In genomic region chr6:152122434-152122833, GRCh38 we compare ENCODE assay signal across 11 cellular contexts.
DNase-seq lines count a peak whose midpoint lies in the region; ATAC-seq and TF ChIP-seq lines count a peak whose summit lies in the region.
"Had no signal": no experiment of that assay in that cellular context is flagged by ENCODE, and none has a peak within 500 bp of the region (broad histone marks: within the 10 kb centered on the region; RNA-seq: fewer than 3 reads in every experiment).

No MANE protein-coding gene starts in this region.

- H3K9ac ChIP-seq in neuronal stem cell (ENCODE audit: low read depth, low read length, poor library complexity) (no peak overlapping the region), subcutaneous abdominal adipose tissue (ENCODE audit: low read length in 5 of 5) (no peak overlapping the region)

- H4K8ac ChIP-seq in neuronal stem cell (ENCODE audit: low read depth, low read length) = no peak overlapping the region

- H3K18ac ChIP-seq in neuronal stem cell (ENCODE audit: low read length) = peak overlapping the region; percentile 1

- H3K4me2 ChIP-seq in neuronal stem cell (ENCODE audit: insufficient read depth, low read length, poor library complexity, severe bottlenecking) = no peak overlapping the region

- H2BK12ac ChIP-seq in neuronal stem cell (ENCODE audit: low read length) = no peak overlapping the region

- H3K4me3 ChIP-seq in neuronal stem cell (ENCODE audit: low read length in 2 of 2) = peak overlapping the region in 1 of 2 donors; percentile 37
- H3K4me3 ChIP-seq in subcutaneous abdominal adipose tissue (ENCODE audit: low read depth in 1 of 5, low read length in 5 of 5) = peak overlapping the region in 1 of 5 donors; percentile 9
- H3K4me3 ChIP-seq in right lobe of liver = no peak overlapping the region

- H3K79me1 ChIP-seq in neuronal stem cell (ENCODE audit: low read depth, low read length) = no peaks in the 10 kb centered on the region

- no peak overlapping the region for H3K4ac ChIP-seq in neuronal stem cell (ENCODE audit: low read length)

- no peak overlapping the region for H3K14ac ChIP-seq in neuronal stem cell (ENCODE audit: low read length)

- no peaks in the 10 kb centered on the region for H3K27me3 ChIP-seq in neuronal stem cell (ENCODE audit: control insufficient read depth in 3 of 3, insufficient read depth in 3 of 3, low read depth in 1 of 3, low read length in 3 of 3)
- no peaks in the 10 kb centered on the region for H3K27me3 ChIP-seq in subcutaneous abdominal adipose tissue (ENCODE audit: control insufficient read depth in 5 of 5, insufficient read depth in 4 of 5, low read length in 5 of 5)
- no peaks in the 10 kb centered on the region for H3K27me3 ChIP-seq in right lobe of liver
- H3K27me3 ChIP-seq: BE2C had no signal

- DNase-seq in left ventricle myocardium superior = no peak
- DNase-seq in left cardiac atrium = no peak
- no peak for DNase-seq in neuronal stem cell (ENCODE audit: low spot score)
- DNase-seq in NCI-H1105 treated with DMSO at 0.1 percent for 48 hours (lab: John Stamatoyannopoulos, UW) = no peak
- DNase-seq in right lobe of liver = no peak
- DNase-seq: BE2C; Caco-2; CD4-positive, CD25-positive, alpha-beta regulatory T cell; H9 had no signal

- H3K9me3 ChIP-seq in neuronal stem cell (replicated peaks in 1 of 2; ENCODE audit: control insufficient read depth in 2 of 2, insufficient read depth in 1 of 2, low read depth in 1 of 2, low read length in 2 of 2) (no peaks in the 10 kb centered on the region), subcutaneous abdominal adipose tissue (ENCODE audit: control insufficient read depth in 5 of 5, low read length in 5 of 5) (no peaks in the 10 kb centered on the region), right lobe of liver (no peaks in the 10 kb centered on the region)
- H3K9me3 ChIP-seq: BE2C, Caco-2 had no signal

- WGBS in neuronal stem cell (ENCODE audit: extremely low coverage in 2 of 2, insufficient read length in 2 of 2, insufficient replicate concordance in 1 of 2), 2 donors = no CpG with 5 or more reads among the region's 12 CpGs
- 98% methylated on average over 8 of the region's 12 CpGs for WGBS in right lobe of liver (ENCODE audit: insufficient coverage, low coverage, low lambda C conversion rate, missing lambda C conversion rate)

- no peak overlapping the region for H3K23ac ChIP-seq in neuronal stem cell (ENCODE audit: low read depth, low read length, poor library complexity)

- ATAC-seq in left ventricle myocardium superior (peak; percentile 12), left cardiac atrium (no peak), right lobe of liver (no peak)
- ATAC-seq: HepG2 had no signal

- H2AK5ac ChIP-seq in neuronal stem cell (ENCODE audit: low read depth, low read length) = no peak overlapping the region

- no peak overlapping the region for H2BK120ac ChIP-seq in neuronal stem cell (ENCODE audit: low read depth, low read length)

- no peak for TF ChIP-seq CTCF in right lobe of liver (IDR thresholded peaks at IDR 0.05)

- H3K27ac ChIP-seq in neuronal stem cell (replicated peaks; ENCODE audit: low read length) = no peak overlapping the region
- peak overlapping the region; percentile 19 for H3K27ac ChIP-seq in subcutaneous abdominal adipose tissue (ENCODE audit: low read depth, low read length)
- H3K27ac ChIP-seq in right lobe of liver = peak overlapping the region in 1 of 3 donors; percentile 1

- H3K36me3 ChIP-seq in neuronal stem cell (replicated peaks in 1 of 2; ENCODE audit: control insufficient read depth in 2 of 2, insufficient read depth in 2 of 2, low read length in 2 of 2) (no peaks in the 10 kb centered on the region), subcutaneous abdominal adipose tissue (ENCODE audit: control insufficient read depth in 5 of 5, insufficient read depth in 5 of 5, low read length in 5 of 5) (peaks cover 0 to 53% (median 34%) of the 10 kb centered on the region in 5 donors), right lobe of liver (peaks cover 0 to 18% (median 6%) of the 10 kb centered on the region in 4 donors)
- H3K36me3 ChIP-seq: BE2C had no signal

- intact Hi-C loops in left ventricle myocardium superior (cut with micrococcal nuclease) (loop anchor here (5.0 to 10.0 kb wide), 2 partner anchors 355 to 438 kb away; no protein-coding TSS in a partner anchor), left cardiac atrium (cut with DNase I) (loop anchor here (5.0 to 10.0 kb wide), 2 partner anchors 355 to 448 kb away; no protein-coding TSS in a partner anchor), right lobe of liver (cut with DNase I) (no loop called here)

- TF ChIP-seq POLR2A in right lobe of liver (IDR thresholded peaks at IDR 0.05) = no peak

- H3K4me1 ChIP-seq in neuronal stem cell (ENCODE audit: control insufficient read depth in 2 of 2, insufficient read depth in 1 of 2, low read depth in 1 of 2, low read length in 2 of 2) = no peaks in the 10 kb centered on the region
- H3K4me1 ChIP-seq in subcutaneous abdominal adipose tissue (ENCODE audit: control insufficient read depth in 5 of 5, insufficient read depth in 5 of 5, low read length in 5 of 5) = peaks cover 3 to 28% (median 18%) of the 10 kb centered on the region in 5 donors
- peaks cover 0 to 17% (median 7%) of the 10 kb centered on the region in 4 donors for H3K4me1 ChIP-seq in right lobe of liver
- H3K4me1 ChIP-seq: BE2C, Caco-2 had no signal

- no peak overlapping the region for H2BK5ac ChIP-seq in neuronal stem cell (ENCODE audit: low read length)

- no peak overlapping the region for H4K91ac ChIP-seq in neuronal stem cell (ENCODE audit: low read depth, low read length, poor library complexity)

- no peak overlapping the region for H2AFZ ChIP-seq in neuronal stem cell (ENCODE audit: low read length)

- H2BK15ac ChIP-seq in neuronal stem cell (ENCODE audit: low read length) = no peak overlapping the region

Comparison
In these comparisons a context has a peak if more than half of its experiments do, and no peak if none do; other contexts are left out.
1. intact Hi-C loops: an anchor here in left ventricle myocardium superior (5.0 to 10.0 kb wide) and left cardiac atrium (5.0 to 10.0 kb wide); none called in right lobe of liver.